In genomic region chr5:74255692-74256091, GRCh38 we compare ENCODE assay signal across 35 cellular contexts.
"Had no signal": no experiment of that assay in that cellular context is flagged by ENCODE, and none has a peak within 500 bp of the region (broad histone marks: within the 10 kb centered on the region; RNA-seq: fewer than 3 reads in every experiment).

No MANE protein-coding gene starts in this region.

- H3K4me3 ChIP-seq: adrenal gland, breast epithelium, cardiac muscle cell, coronary artery, dorsolateral prefrontal cortex, gastrocnemius medialis had no signal

- DNase-seq: activated CD4-positive, alpha-beta memory T cell treated with anti-CD3 and anti-CD28 coated beads for 36 hours; activated CD4-positive, alpha-beta T cell treated with anti-CD3 and anti-CD28 coated beads for 36 hours; activated CD4-positive, alpha-beta T cell treated with anti-CD3 and anti-CD28 coated beads, Interleukin-2, amount 10 ng/mL, durations not matched to agents 24 days and 14 days; activated CD4-positive, CD25-positive, alpha-beta regulatory T cell; activated CD4-positive, CD25-positive, alpha-beta regulatory T cell treated with anti-CD3 and anti-CD28 coated beads, Interleukin-2, amount 50 U/mL, for 72 hours; activated CD8-positive, alpha-beta memory T cell treated with anti-CD3 and anti-CD28 coated beads, Interleukin-2, amount 10 ng/mL, durations not matched to agents 7 days and 5 days; activated CD8-positive, alpha-beta memory T cell treated with anti-CD3 and anti-CD28 coated beads, Interleukin-2, amount 50 U/mL, for 4 hours; activated CD8-positive, alpha-beta T cell treated with anti-CD3 and anti-CD28 coated beads, Interleukin-2, amount 10 ng/mL, durations not matched to agents 7 days and 5 days; activated effector memory CD4-positive, alpha-beta T cell treated with anti-CD3 and anti-CD28 coated beads, Interleukin-2, amount 50 U/mL, for 16 hours; activated naive CD4-positive, alpha-beta T cell treated with anti-CD3 and anti-CD28 coated beads for 36 hours; activated naive CD8-positive, alpha-beta T cell treated with anti-CD3 and anti-CD28 coated beads for 36 hours; activated naive CD8-positive, alpha-beta T cell treated with anti-CD3 and anti-CD28 coated beads, Interleukin-2, amount 50 U/mL, for 24 hours; activated T-cell treated with anti-CD3 and anti-CD28 coated beads, Interleukin-2, amount 50 U/mL, for 1 hour; activated T-cell treated with anti-CD3 and anti-CD28 coated beads, Interleukin-2, amount 50 U/mL, for 48 hours; adrenal gland; amygdala; aorta; central memory CD4-positive, alpha-beta T cell; cerebellar nuclear complex; dorsolateral prefrontal cortex; effector memory CD4-positive, alpha-beta T cell; endodermal cell; foreskin keratinocyte; gastrocnemius medialis; glutamatergic neuron; T-helper 2 cell had no signal

- H3K27ac Mint-ChIP-seq: activated CD4-positive, alpha-beta memory T cell treated with anti-CD3 and anti-CD28 coated beads for 36 hours; activated CD4-positive, alpha-beta T cell treated with anti-CD3 and anti-CD28 coated beads for 36 hours; activated CD4-positive, alpha-beta T cell treated with anti-CD3 and anti-CD28 coated beads, Interleukin-2, amount 10 ng/mL, durations not matched to agents 24 days and 14 days; activated CD8-positive, alpha-beta memory T cell treated with anti-CD3 and anti-CD28 coated beads, Interleukin-2, amount 10 ng/mL, durations not matched to agents 7 days and 5 days; activated CD8-positive, alpha-beta T cell treated with anti-CD3 and anti-CD28 coated beads, Interleukin-2, amount 10 ng/mL, durations not matched to agents 7 days and 5 days; activated naive CD4-positive, alpha-beta T cell treated with anti-CD3 and anti-CD28 coated beads for 36 hours; activated naive CD4-positive, alpha-beta T cell treated with anti-CD3 and anti-CD28 coated beads, Interleukin-2, amount 50 U/mL, for 24 hours; activated naive CD8-positive, alpha-beta T cell treated with anti-CD3 and anti-CD28 coated beads for 36 hours; activated naive CD8-positive, alpha-beta T cell treated with anti-CD3 and anti-CD28 coated beads, Interleukin-2, amount 50 U/mL, for 24 hours; activated T-helper 1 cell treated with anti-CD3 and anti-CD28 coated beads, Interleukin-12 subunit alpha, Interleukin-12 subunit beta, Interleukin-2, Interleukin-4 antibody, amounts not matched to agents 30 ng/mL and 10 ng/mL and 1 ng/mL, durations not matched to agents 14 hours and 24 hours and 36 hours; activated T-helper 2 cell treated with anti-CD3 and anti-CD28 coated beads, Interferon-gamma antibody, Interleukin-2, Interleukin-4, amounts not matched to agents 10 μg/mL and 5 μg/mL and 100 μg/mL, durations not matched to agents 14 hours and 24 hours and 36 hours; dendritic cell treated with granulocyte-macrophage colony-stimulating factor and Interleukin-4, amounts not matched to agents 40 ng/mL and 50 ng/mL, for 4 days; endodermal cell had no signal

- H3K36me3 ChIP-seq: adrenal gland, breast epithelium, cardiac muscle cell, gastrocnemius medialis had no signal

- H3K4me3 Mint-ChIP-seq: activated CD4-positive, alpha-beta memory T cell treated with anti-CD3 and anti-CD28 coated beads for 36 hours; activated CD4-positive, alpha-beta T cell treated with anti-CD3 and anti-CD28 coated beads for 36 hours; activated CD4-positive, alpha-beta T cell treated with anti-CD3 and anti-CD28 coated beads, Interleukin-2, amount 10 ng/mL, durations not matched to agents 24 days and 14 days; activated CD8-positive, alpha-beta memory T cell treated with anti-CD3 and anti-CD28 coated beads, Interleukin-2, amount 10 ng/mL, durations not matched to agents 7 days and 5 days; activated CD8-positive, alpha-beta T cell treated with anti-CD3 and anti-CD28 coated beads, Interleukin-2, amount 10 ng/mL, durations not matched to agents 7 days and 5 days; activated naive CD4-positive, alpha-beta T cell treated with anti-CD3 and anti-CD28 coated beads for 36 hours; activated naive CD4-positive, alpha-beta T cell treated with anti-CD3 and anti-CD28 coated beads, Interleukin-2, amount 50 U/mL, for 24 hours; activated naive CD8-positive, alpha-beta T cell treated with anti-CD3 and anti-CD28 coated beads for 36 hours; activated naive CD8-positive, alpha-beta T cell treated with anti-CD3 and anti-CD28 coated beads, Interleukin-2, amount 50 U/mL, for 24 hours; activated T-helper 1 cell treated with anti-CD3 and anti-CD28 coated beads, Interleukin-12 subunit alpha, Interleukin-12 subunit beta, Interleukin-2, Interleukin-4 antibody, amounts not matched to agents 30 ng/mL and 10 ng/mL and 1 ng/mL, durations not matched to agents 14 hours and 24 hours and 36 hours; brain; dendritic cell treated with granulocyte-macrophage colony-stimulating factor and Interleukin-4, amounts not matched to agents 40 ng/mL and 50 ng/mL, for 4 days; endodermal cell had no signal

- H3K9me3 Mint-ChIP-seq: activated CD4-positive, alpha-beta memory T cell treated with anti-CD3 and anti-CD28 coated beads for 36 hours; activated CD4-positive, alpha-beta T cell treated with anti-CD3 and anti-CD28 coated beads, Interleukin-2, amount 10 ng/mL, durations not matched to agents 24 days and 14 days; activated naive CD4-positive, alpha-beta T cell treated with anti-CD3 and anti-CD28 coated beads for 36 hours; activated naive CD8-positive, alpha-beta T cell treated with anti-CD3 and anti-CD28 coated beads for 36 hours; activated naive CD8-positive, alpha-beta T cell treated with anti-CD3 and anti-CD28 coated beads, Interleukin-2, amount 50 U/mL, for 24 hours; activated T-helper 1 cell treated with anti-CD3 and anti-CD28 coated beads, Interleukin-12 subunit alpha, Interleukin-12 subunit beta, Interleukin-2, Interleukin-4 antibody, amounts not matched to agents 30 ng/mL and 10 ng/mL and 1 ng/mL, durations not matched to agents 14 hours and 24 hours and 36 hours; activated T-helper 2 cell treated with anti-CD3 and anti-CD28 coated beads, Interferon-gamma antibody, Interleukin-2, Interleukin-4, amounts not matched to agents 10 μg/mL and 5 μg/mL and 100 μg/mL, durations not matched to agents 14 hours and 24 hours and 36 hours; dendritic cell treated with granulocyte-macrophage colony-stimulating factor and Interleukin-4, amounts not matched to agents 40 ng/mL and 50 ng/mL, for 4 days; endodermal cell had no signal

- H3K4me1 ChIP-seq: breast epithelium had no signal

- H3K27ac ChIP-seq: adrenal gland, breast epithelium, cardiac muscle cell, coronary artery, dorsolateral prefrontal cortex, foreskin keratinocyte, gastrocnemius medialis had no signal

- H3K36me3 Mint-ChIP-seq: activated CD4-positive, alpha-beta memory T cell treated with anti-CD3 and anti-CD28 coated beads for 36 hours; activated CD8-positive, alpha-beta memory T cell treated with anti-CD3 and anti-CD28 coated beads, Interleukin-2, amount 10 ng/mL, durations not matched to agents 7 days and 5 days; activated naive CD4-positive, alpha-beta T cell treated with anti-CD3 and anti-CD28 coated beads, Interleukin-2, amount 50 U/mL, for 24 hours; activated naive CD8-positive, alpha-beta T cell treated with anti-CD3 and anti-CD28 coated beads for 36 hours; brain had no signal

- H3K27me3 Mint-ChIP-seq: brain had no signal

- ATAC-seq: activated CD4-positive, alpha-beta T cell treated with anti-CD3 and anti-CD28 coated beads for 36 hours; activated CD8-positive, alpha-beta memory T cell treated with anti-CD3 and anti-CD28 coated beads, Interleukin-2, amount 10 ng/mL, durations not matched to agents 7 days and 5 days; activated CD8-positive, alpha-beta T cell treated with anti-CD3 and anti-CD28 coated beads, Interleukin-2, amount 10 ng/mL, durations not matched to agents 7 days and 5 days; activated naive CD8-positive, alpha-beta T cell treated with anti-CD3 and anti-CD28 coated beads, Interleukin-2, amount 50 U/mL, for 24 hours; esophagus mucosa; foreskin keratinocyte; gastrocnemius medialis had no signal

- H3K27me3 ChIP-seq: adrenal gland, breast epithelium, cardiac muscle cell, foreskin keratinocyte, gastrocnemius medialis had no signal

- H3K4me1 Mint-ChIP-seq: activated CD4-positive, alpha-beta T cell treated with anti-CD3 and anti-CD28 coated beads for 36 hours; activated CD4-positive, alpha-beta T cell treated with anti-CD3 and anti-CD28 coated beads, Interleukin-2, amount 10 ng/mL, durations not matched to agents 24 days and 14 days; activated CD8-positive, alpha-beta memory T cell treated with anti-CD3 and anti-CD28 coated beads, Interleukin-2, amount 10 ng/mL, durations not matched to agents 7 days and 5 days; activated naive CD4-positive, alpha-beta T cell treated with anti-CD3 and anti-CD28 coated beads, Interleukin-2, amount 50 U/mL, for 24 hours; activated naive CD8-positive, alpha-beta T cell treated with anti-CD3 and anti-CD28 coated beads for 36 hours; activated naive CD8-positive, alpha-beta T cell treated with anti-CD3 and anti-CD28 coated beads, Interleukin-2, amount 50 U/mL, for 24 hours had no signal

- H3K9me3 ChIP-seq: adrenal gland, breast epithelium, gastrocnemius medialis had no signal
